Comparison of ENCODE assay signal across 9 cellular contexts in genomic region chr13:42883771-42884170, GRCh38.
A peak's percentile ranks its signal among the peaks of the same experiment; 100 is the strongest.
DNase-seq lines count a peak whose midpoint lies in the region; ATAC-seq and TF ChIP-seq lines count a peak whose summit lies in the region.
"Had no signal": no experiment of that assay in that cellular context is flagged by ENCODE, and none has a peak within 500 bp of the region (broad histone marks: within the 10 kb centered on the region; RNA-seq: fewer than 3 reads in every experiment).

No MANE protein-coding gene starts in this region.

- no peaks in the 10 kb centered on the region for H3K4me1 ChIP-seq in body of pancreas

- ATAC-seq in body of pancreas (peak; percentile 35), GM18861 (IDR thresholded peaks at IDR 0.05; ENCODE audit: unreplicated experiment) (no peak), HG03025 (IDR thresholded peaks at IDR 0.05; ENCODE audit: low FRiP score, unreplicated experiment) (no peak)

- DNase-seq in ELR (ENCODE audit: low read depth) (peak; percentile 70), NCI-H1694 (lab: John Stamatoyannopoulos, UW) (peak; percentile 76), body of pancreas (peak in 3 of 4 donors; percentile 10 to 21 (median 16)), myocyte (ENCODE audit: low read depth) (peak; percentile 95), SKM-1 (lab: John Stamatoyannopoulos, UW; ENCODE audit: unreplicated experiment) (no peak)
- DNase-seq in activated CD8-positive, alpha-beta memory T cell treated with anti-CD3 and anti-CD28 coated beads, Interleukin-2, amount 50 U/mL, for 4 hours, result no peak
- DNase-seq: upper lobe of left lung had no signal

- no peak for TF ChIP-seq POLR2A in body of pancreas (IDR thresholded peaks at IDR 0.05)

- no peak overlapping the region for H3K4me3 ChIP-seq in body of pancreas
- H3K4me3 ChIP-seq: upper lobe of left lung had no signal

- intact Hi-C loops in body of pancreas (cut with DNase I), result no loop called here

- H3K27me3 ChIP-seq in body of pancreas, result no peaks in the 10 kb centered on the region
- H3K27me3 ChIP-seq: upper lobe of left lung had no signal

- no peaks in the 10 kb centered on the region for H3K9me3 ChIP-seq in body of pancreas
- H3K9me3 ChIP-seq: upper lobe of left lung had no signal

- no peaks in the 10 kb centered on the region for H3K36me3 ChIP-seq in body of pancreas (replicated peaks in 1 of 2; ENCODE audit: insufficient read depth in 1 of 2, low read depth in 2 of 2)

- TF ChIP-seq CTCF in body of pancreas (IDR thresholded peaks at IDR 0.05), result peak in 4 of 7 experiments; percentile 19 to 29 (median 28)

- H3K27ac ChIP-seq in body of pancreas, result no peak overlapping the region
- H3K27ac ChIP-seq: upper lobe of left lung had no signal

- WGBS in body of pancreas, 2 donors, result 6 to 22% methylated on average over 4 of the region's 4 CpGs

Comparison
In these comparisons a context has a peak if more than half of its experiments do, and no peak if none do; other contexts are left out.
1. DNase-seq: peak in ELR (single experiment), NCI-H1694 (single experiment), body of pancreas (3 of 4) and myocyte (single experiment); none in SKM-1 (single experiment) and activated CD8-positive, alpha-beta memory T cell treated with anti-CD3 and anti-CD28 coated beads, Interleukin-2, amount 50 U/mL, for 4 hours (single experiment).